Comparison of ENCODE assay signal across 9 cellular contexts in the genomic region with DNA sequence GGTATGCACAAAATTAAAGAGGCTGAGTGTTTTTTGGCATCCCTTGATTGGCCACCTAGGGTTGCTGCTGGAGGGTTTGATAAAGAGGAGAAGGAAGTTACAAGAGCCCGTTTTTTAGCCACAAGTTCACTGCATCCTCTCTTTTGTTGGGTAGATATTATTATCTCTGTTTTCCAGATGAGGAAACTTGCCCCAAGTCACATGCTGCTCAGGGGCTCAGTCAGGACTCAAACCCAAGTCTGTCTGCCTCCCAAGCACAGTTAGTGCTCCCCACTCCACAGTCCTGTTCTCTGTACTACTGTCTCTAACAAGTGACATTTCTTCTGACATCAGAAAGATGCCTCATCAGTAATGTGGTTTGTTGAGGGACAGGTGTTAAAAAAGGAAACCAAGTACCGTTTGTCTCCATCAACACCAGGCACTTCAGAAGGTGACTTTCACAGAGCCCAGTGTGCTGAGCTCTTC. TPM values are rescaled to one million over a fixed set of nuclear protein-coding genes. Genes with fewer than 3 reads are reported as not detected.
DNase-seq lines count a peak whose midpoint lies in the region; ATAC-seq and TF ChIP-seq lines count a peak whose summit lies in the region.
"Had no signal": no experiment of that assay in that cellular context is flagged by ENCODE, and none has a peak within 500 bp of the region (broad histone marks: within the 10 kb centered on the region; RNA-seq: fewer than 3 reads in every experiment).

No MANE protein-coding gene starts in this region.

- H3K4me3 ChIP-seq in right atrium auricular region = no peak overlapping the region
- H3K4me3 ChIP-seq in PC-3 (ENCODE audit: low read length) = peak overlapping the region; percentile 76; the same call in 1 of the 2 replicates

- H3K9me3 Mint-ChIP-seq in chondrocyte (ENCODE audit: low read depth) = no peaks in the 10 kb centered on the region

- CTCF ChIA-PET in PC-3 (lab: Charles Lee) = no interaction called here

- H3K36me3 Mint-ChIP-seq in chondrocyte (ENCODE audit: low read depth) = no peaks in the 10 kb centered on the region

- ATAC-seq in Right ventricle myocardium inferior (peak; percentile 4), PC-3 (no peak), sciatic nerve (no peak), GM18858 (IDR thresholded peaks at IDR 0.05; ENCODE audit: unreplicated experiment) (no peak)
- peak; percentile 67 for ATAC-seq in stimulated activated naive CD8-positive, alpha-beta T cell treated with anti-CD3 and anti-CD28 coated beads, Interleukin-15, Interleukin-2, amounts not matched to agents 100 U/mL and 50 U/mL, for 24 hours
- ATAC-seq: lower lobe of right lung had no signal

- H3K79me2 ChIP-seq in PC-3 (ENCODE audit: low read length) = peaks cover 5% of the 10 kb centered on the region

- H3K4me3 Mint-ChIP-seq in chondrocyte (ENCODE audit: unreplicated experiment) = peak overlapping the region; percentile 82

- no peaks in the 10 kb centered on the region for H3F3A ChIP-seq in PC-3 (ENCODE audit: low read length, unreplicated experiment)

- H3K9ac ChIP-seq in PC-3 (ENCODE audit: low read length) = no peak overlapping the region

- intact Hi-C loops in Right ventricle myocardium inferior (cut with DNase I) (no loop called here), PC-3 (cut with micrococcal nuclease) (no loop called here), sciatic nerve (cut with DNase I) (no loop called here)

- no peak for TF ChIP-seq CTCF in right atrium auricular region (IDR thresholded peaks at IDR 0.05)
- no peak for TF ChIP-seq CTCF in PC-3 (conservative IDR thresholded peaks at IDR 0.05; ENCODE audit: low read depth, low read length)
- TF ChIP-seq CTCF in chondrocyte (IDR thresholded peaks at IDR 0.05) = no peak

- H2AFZ ChIP-seq in PC-3 (ENCODE audit: low read length) = no peak overlapping the region

- H4K20me1 ChIP-seq in PC-3 (ENCODE audit: low read length) = no peaks in the 10 kb centered on the region

- no TSS peak for BruUV-seq in PC-3 (replicated peaks; lab: Mats Ljungman, UMichigan)

- DNase-seq in Right ventricle myocardium inferior (ENCODE audit: missing footprints) (no peak), right atrium auricular region (ENCODE audit: low spot score) (no peak), PC-3 (no peak), chondrocyte (ENCODE audit: low spot score) (no peak), middle frontal gyrus (ENCODE audit: extremely low spot score, low spot score) (no peak), sciatic nerve (ENCODE audit: low spot score) (no peak)
- peak; percentile 36 for DNase-seq in stimulated activated naive CD8-positive, alpha-beta T cell treated with anti-CD3 and anti-CD28 coated beads, Interleukin-15, Interleukin-2, amounts not matched to agents 100 U/mL and 50 U/mL, for 24 hours
- DNase-seq: lower lobe of right lung had no signal

- H3K27ac ChIP-seq in right atrium auricular region (peak overlapping the region in 1 of 2 donors; percentile 31), PC-3 (ENCODE audit: low read length) (no peak overlapping the region)
- H3K27ac ChIP-seq: lower lobe of right lung had no signal

- POLR2A ChIA-PET in PC-3 (lab: Charles Lee; ENCODE audit: unreplicated experiment) = no interaction called here

- peak overlapping the region; percentile 99 for H3K4me2 ChIP-seq in PC-3 (ENCODE audit: low read length)

- H3K4me1 ChIP-seq in right atrium auricular region (peaks cover 0 to 27% of the 10 kb centered on the region in 2 donors), PC-3 (ENCODE audit: insufficient read depth, low read length) (peaks cover 13% of the 10 kb centered on the region)

- no peak overlapping the region for H3K27ac Mint-ChIP-seq in chondrocyte (ENCODE audit: unreplicated experiment)

- H3K4me1 Mint-ChIP-seq in chondrocyte (ENCODE audit: low read depth) = peaks cover 18% of the 10 kb centered on the region

- no peaks in the 10 kb centered on the region for H3K27me3 Mint-ChIP-seq in chondrocyte (ENCODE audit: low read depth)

- no peaks in the 10 kb centered on the region for H3K9me2 ChIP-seq in PC-3 (replicated peaks; ENCODE audit: low read length)

- H3K9me3 ChIP-seq in right atrium auricular region (no peaks in the 10 kb centered on the region), PC-3 (ENCODE audit: low read length) (no peaks in the 10 kb centered on the region)
- H3K9me3 ChIP-seq: lower lobe of right lung had no signal

- H3K27me3 ChIP-seq in right atrium auricular region (no peaks in the 10 kb centered on the region), PC-3 (ENCODE audit: low read length) (no peaks in the 10 kb centered on the region)

- H3K36me3 ChIP-seq in right atrium auricular region (no peaks in the 10 kb centered on the region), PC-3 (ENCODE audit: low read depth, low read length) (no peaks in the 10 kb centered on the region)
- H3K36me3 ChIP-seq: lower lobe of right lung had no signal

RNA-seq across cellular contexts. Expression of gene NT5M, which starts 1.4 kb away (rescaled TPM):
- total RNA-seq in Right ventricle myocardium inferior = 8.3 TPM
- total RNA-seq in right atrium auricular region = 1 to 10 TPM; 4.3 to 6.7 TPM
- 8.6 TPM in 2 replicates for total RNA-seq in PC-3 (2014; rRNA removed)
- total RNA-seq in chondrocyte = 3.5 to 4.0 TPM (median 4.0 TPM) in 3 replicates
- total RNA-seq in sciatic nerve = 3.9 TPM

RNA-seq across cellular contexts. Expression of gene COPS3, which starts 23.5 kb away (rescaled TPM):
- 83.8 TPM for total RNA-seq in Right ventricle myocardium inferior
- total RNA-seq in right atrium auricular region = 10 to 100 TPM; 46.0 to 65.5 TPM
- 178 and 205 TPM in 2 replicates for total RNA-seq in PC-3 (2014; rRNA removed)
- 50.9 to 69.0 TPM (median 55.8 TPM) in 3 replicates for total RNA-seq in chondrocyte
- total RNA-seq in sciatic nerve = 46.8 TPM

Comparison
In these comparisons a context has a peak if more than half of its experiments do, and no peak if none do; other contexts are left out.
1. ATAC-seq: peak in Right ventricle myocardium inferior (single experiment) and stimulated activated naive CD8-positive, alpha-beta T cell treated with anti-CD3 and anti-CD28 coated beads, Interleukin-15, Interleukin-2, amounts not matched to agents 100 U/mL and 50 U/mL, for 24 hours (single experiment); none in PC-3 (single experiment), sciatic nerve (single experiment) and GM18858 (single experiment).